In genomic region chr3:101676765-101677435, GRCh38 we compare ENCODE assay signal across 2 cellular contexts.
TF ChIP-seq lines count a peak whose summit lies in the region.

A gene with protein sequence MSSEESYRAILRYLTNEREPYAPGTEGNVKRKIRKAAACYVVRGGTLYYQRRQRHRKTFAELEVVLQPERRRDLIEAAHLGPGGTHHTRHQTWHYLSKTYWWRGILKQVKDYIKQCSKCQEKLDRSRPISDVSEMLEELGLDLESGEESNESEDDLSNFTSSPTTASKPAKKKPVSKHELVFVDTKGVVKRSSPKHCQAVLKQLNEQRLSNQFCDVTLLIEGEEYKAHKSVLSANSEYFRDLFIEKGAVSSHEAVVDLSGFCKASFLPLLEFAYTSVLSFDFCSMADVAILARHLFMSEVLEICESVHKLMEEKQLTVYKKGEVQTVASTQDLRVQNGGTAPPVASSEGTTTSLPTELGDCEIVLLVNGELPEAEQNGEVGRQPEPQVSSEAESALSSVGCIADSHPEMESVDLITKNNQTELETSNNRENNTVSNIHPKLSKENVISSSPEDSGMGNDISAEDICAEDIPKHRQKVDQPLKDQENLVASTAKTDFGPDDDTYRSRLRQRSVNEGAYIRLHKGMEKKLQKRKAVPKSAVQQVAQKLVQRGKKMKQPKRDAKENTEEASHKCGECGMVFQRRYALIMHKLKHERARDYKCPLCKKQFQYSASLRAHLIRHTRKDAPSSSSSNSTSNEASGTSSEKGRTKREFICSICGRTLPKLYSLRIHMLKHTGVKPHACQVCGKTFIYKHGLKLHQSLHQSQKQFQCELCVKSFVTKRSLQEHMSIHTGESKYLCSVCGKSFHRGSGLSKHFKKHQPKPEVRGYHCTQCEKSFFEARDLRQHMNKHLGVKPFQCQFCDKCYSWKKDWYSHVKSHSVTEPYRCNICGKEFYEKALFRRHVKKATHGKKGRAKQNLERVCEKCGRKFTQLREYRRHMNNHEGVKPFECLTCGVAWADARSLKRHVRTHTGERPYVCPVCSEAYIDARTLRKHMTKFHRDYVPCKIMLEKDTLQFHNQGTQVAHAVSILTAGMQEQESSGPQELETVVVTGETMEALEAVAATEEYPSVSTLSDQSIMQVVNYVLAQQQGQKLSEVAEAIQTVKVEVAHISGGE (minus strand): TSS chr3:101677132. CDS start chr3:101676914, 218 bp downstream.

TF ChIP-seq in WTC11, 78 proteins besides CTCF, POLR2A, EP300 and RAD21 (continued from another document and continues in another):
- TF ChIP-seq, protein P1, sequence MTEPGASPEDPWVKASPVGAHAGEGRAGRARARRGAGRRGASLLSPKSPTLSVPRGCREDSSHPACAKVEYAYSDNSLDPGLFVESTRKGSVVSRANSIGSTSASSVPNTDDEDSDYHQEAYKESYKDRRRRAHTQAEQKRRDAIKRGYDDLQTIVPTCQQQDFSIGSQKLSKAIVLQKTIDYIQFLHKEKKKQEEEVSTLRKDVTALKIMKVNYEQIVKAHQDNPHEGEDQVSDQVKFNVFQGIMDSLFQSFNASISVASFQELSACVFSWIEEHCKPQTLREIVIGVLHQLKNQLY (CRISPR knock-in tag; IDR thresholded peaks at IDR 0.05), result no peak
- TF ChIP-seq NR1H2 (CRISPR knock-in tag; IDR thresholded peaks at IDR 0.05), result no peak
- TF ChIP-seq USF1 (CRISPR knock-in tag; IDR thresholded peaks at IDR 0.05), result no peak; the same call in 1 of the 2 replicates
- no peak for TF ChIP-seq OVOL2 (CRISPR knock-in tag; IDR thresholded peaks at IDR 0.05; ENCODE audit: borderline replicate concordance)
- TF ChIP-seq ZNF281 (CRISPR knock-in tag; IDR thresholded peaks at IDR 0.05), result no peak
- TF ChIP-seq, protein P2, sequence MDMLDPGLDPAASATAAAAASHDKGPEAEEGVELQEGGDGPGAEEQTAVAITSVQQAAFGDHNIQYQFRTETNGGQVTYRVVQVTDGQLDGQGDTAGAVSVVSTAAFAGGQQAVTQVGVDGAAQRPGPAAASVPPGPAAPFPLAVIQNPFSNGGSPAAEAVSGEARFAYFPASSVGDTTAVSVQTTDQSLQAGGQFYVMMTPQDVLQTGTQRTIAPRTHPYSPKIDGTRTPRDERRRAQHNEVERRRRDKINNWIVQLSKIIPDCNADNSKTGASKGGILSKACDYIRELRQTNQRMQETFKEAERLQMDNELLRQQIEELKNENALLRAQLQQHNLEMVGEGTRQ (CRISPR knock-in tag; IDR thresholded peaks at IDR 0.05), result peak; percentile 33; the same call in 1 of the 2 replicates
- TF ChIP-seq, protein P3, sequence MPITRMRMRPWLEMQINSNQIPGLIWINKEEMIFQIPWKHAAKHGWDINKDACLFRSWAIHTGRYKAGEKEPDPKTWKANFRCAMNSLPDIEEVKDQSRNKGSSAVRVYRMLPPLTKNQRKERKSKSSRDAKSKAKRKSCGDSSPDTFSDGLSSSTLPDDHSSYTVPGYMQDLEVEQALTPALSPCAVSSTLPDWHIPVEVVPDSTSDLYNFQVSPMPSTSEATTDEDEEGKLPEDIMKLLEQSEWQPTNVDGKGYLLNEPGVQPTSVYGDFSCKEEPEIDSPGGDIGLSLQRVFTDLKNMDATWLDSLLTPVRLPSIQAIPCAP (CRISPR knock-in tag; IDR thresholded peaks at IDR 0.05), result no peak
- TF ChIP-seq ZNF263 (CRISPR knock-in tag; IDR thresholded peaks at IDR 0.05; ENCODE audit: low read depth), result no peak
- no peak for TF ChIP-seq KAT7 (CRISPR knock-in tag; IDR thresholded peaks at IDR 0.05; ENCODE audit: borderline replicate concordance)
- peak; percentile 75; the same call in 1 of the 2 replicates for TF ChIP-seq E2F4 (CRISPR knock-in tag; IDR thresholded peaks at IDR 0.05; ENCODE audit: borderline replicate concordance, low read depth)
- TF ChIP-seq, protein P4, sequence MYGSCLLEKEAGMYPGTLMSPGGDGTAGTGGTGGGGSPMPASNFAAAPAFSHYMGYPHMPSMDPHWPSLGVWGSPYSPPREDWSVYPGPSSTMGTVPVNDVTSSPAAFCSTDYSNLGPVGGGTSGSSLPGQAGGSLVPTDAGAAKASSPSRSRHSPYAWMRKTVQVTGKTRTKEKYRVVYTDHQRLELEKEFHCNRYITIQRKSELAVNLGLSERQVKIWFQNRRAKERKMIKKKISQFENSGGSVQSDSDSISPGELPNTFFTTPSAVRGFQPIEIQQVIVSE (CRISPR knock-in tag; IDR thresholded peaks at IDR 0.05; ENCODE audit: borderline replicate concordance), result no peak

TF ChIP-seq in HepG2, 621 proteins besides CTCF, POLR2A, EP300 and RAD21 (continued from another document and continues in another):
- TF ChIP-seq PRDM4 (CRISPR knock-in tag; IDR thresholded peaks at IDR 0.05; ENCODE audit: borderline replicate concordance) (no peak), ZNF746 (CRISPR knock-in tag; IDR thresholded peaks at IDR 0.05) (no peak), ZNF766 (CRISPR knock-in tag; IDR thresholded peaks at IDR 0.05; ENCODE audit: borderline replicate concordance) (no peak; the same call in 1 of the 2 replicates), ZNF652 (CRISPR knock-in tag; IDR thresholded peaks at IDR 0.05; ENCODE audit: borderline replicate concordance, low read depth) (no peak), ZNF749 (CRISPR knock-in tag; IDR thresholded peaks at IDR 0.05; ENCODE audit: borderline replicate concordance) (no peak), KLF11 (CRISPR knock-in tag; IDR thresholded peaks at IDR 0.05) (no peak; the same call in 1 of the 2 replicates), PRMT3 (CRISPR knock-in tag; IDR thresholded peaks at IDR 0.05; ENCODE audit: borderline replicate concordance, low read depth) (no peak), MLLT10 (CRISPR knock-in tag; IDR thresholded peaks at IDR 0.05) (no peak), NFKB2 (CRISPR knock-in tag; IDR thresholded peaks at IDR 0.05; ENCODE audit: borderline replicate concordance) (0 out of 2 replicates have a peak, but pooled peaks have one; percentile 54), U2AF1 (optimal IDR thresholded peaks at IDR 0.05; ENCODE audit: low read depth, low read length) (no peak), ZIK1 (CRISPR knock-in tag; IDR thresholded peaks at IDR 0.05; ENCODE audit: borderline replicate concordance, low read depth) (no peak), MXI1 (IDR thresholded peaks at IDR 0.05; ENCODE audit: borderline replicate concordance, low read depth, low read length) (peak; percentile 98; the same call in 2 of the 3 replicates), ESRRA (CRISPR knock-in tag; IDR thresholded peaks at IDR 0.05; ENCODE audit: low read depth) (no peak), TAF1 (CRISPR knock-in tag; IDR thresholded peaks at IDR 0.05) (peak; percentile 73), ZNF678 (CRISPR knock-in tag; IDR thresholded peaks at IDR 0.05) (no peak), NCOA5 (CRISPR knock-in tag; IDR thresholded peaks at IDR 0.05) (peak; percentile 17; the same call in 1 of the 2 replicates), ZNF281 (CRISPR knock-in tag; IDR thresholded peaks at IDR 0.05; ENCODE audit: borderline replicate concordance) (no peak; the same call in 1 of the 2 replicates), SYNCRIP (IDR thresholded peaks at IDR 0.05; ENCODE audit: insufficient read depth, low read depth, low read length) (no peak), IRX3 (CRISPR knock-in tag; IDR thresholded peaks at IDR 0.05; ENCODE audit: borderline replicate concordance, low read depth) (no peak), ZNF772 (CRISPR knock-in tag; IDR thresholded peaks at IDR 0.05) (no peak), CERS6 (CRISPR knock-in tag; IDR thresholded peaks at IDR 0.05) (no peak), POLR2G (IDR thresholded peaks at IDR 0.05; ENCODE audit: low read depth, low read length) (no peak), XBP1 (CRISPR knock-in tag; IDR thresholded peaks at IDR 0.05) (peak; percentile 62; the same call in 1 of the 2 replicates), HOXA9 (CRISPR knock-in tag; IDR thresholded peaks at IDR 0.05; ENCODE audit: borderline replicate concordance) (no peak), ARID2 (CRISPR knock-in tag; IDR thresholded peaks at IDR 0.05; ENCODE audit: borderline replicate concordance) (no peak), KLF9 (CRISPR knock-in tag; IDR thresholded peaks at IDR 0.05; ENCODE audit: low read depth) (no peak), JARID2 (CRISPR knock-in tag; IDR thresholded peaks at IDR 0.05; ENCODE audit: insufficient replicate concordance) (no peak), ZNF570 (CRISPR knock-in tag; IDR thresholded peaks at IDR 0.05; ENCODE audit: borderline replicate concordance) (no peak), ZNF383 (CRISPR knock-in tag; IDR thresholded peaks at IDR 0.05; ENCODE audit: borderline replicate concordance) (no peak), SRSF1 (optimal IDR thresholded peaks at IDR 0.05; ENCODE audit: low read depth, low read length) (no peak), ZMYM4 (CRISPR knock-in tag; IDR thresholded peaks at IDR 0.05) (peak; percentile 87), TOE1 (CRISPR knock-in tag; IDR thresholded peaks at IDR 0.05) (no peak; the same call in 1 of the 2 replicates), CBX1 (IDR thresholded peaks at IDR 0.05; ENCODE audit: low read depth) (peak; percentile 59), NFATC3 (CRISPR knock-in tag; IDR thresholded peaks at IDR 0.05) (no peak), SNRNP70 (IDR thresholded peaks at IDR 0.05; ENCODE audit: low read depth, low read length) (no peak), ZNF552 (CRISPR knock-in tag; IDR thresholded peaks at IDR 0.05; ENCODE audit: borderline replicate concordance) (no peak), SP2 (CRISPR knock-in tag; IDR thresholded peaks at IDR 0.05) (peak; percentile 87)
- TF ChIP-seq, protein P5, sequence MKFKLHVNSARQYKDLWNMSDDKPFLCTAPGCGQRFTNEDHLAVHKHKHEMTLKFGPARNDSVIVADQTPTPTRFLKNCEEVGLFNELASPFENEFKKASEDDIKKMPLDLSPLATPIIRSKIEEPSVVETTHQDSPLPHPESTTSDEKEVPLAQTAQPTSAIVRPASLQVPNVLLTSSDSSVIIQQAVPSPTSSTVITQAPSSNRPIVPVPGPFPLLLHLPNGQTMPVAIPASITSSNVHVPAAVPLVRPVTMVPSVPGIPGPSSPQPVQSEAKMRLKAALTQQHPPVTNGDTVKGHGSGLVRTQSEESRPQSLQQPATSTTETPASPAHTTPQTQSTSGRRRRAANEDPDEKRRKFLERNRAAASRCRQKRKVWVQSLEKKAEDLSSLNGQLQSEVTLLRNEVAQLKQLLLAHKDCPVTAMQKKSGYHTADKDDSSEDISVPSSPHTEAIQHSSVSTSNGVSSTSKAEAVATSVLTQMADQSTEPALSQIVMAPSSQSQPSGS (CRISPR knock-in tag; IDR thresholded peaks at IDR 0.05), result peak; percentile 91
- TF ChIP-seq, protein P6, sequence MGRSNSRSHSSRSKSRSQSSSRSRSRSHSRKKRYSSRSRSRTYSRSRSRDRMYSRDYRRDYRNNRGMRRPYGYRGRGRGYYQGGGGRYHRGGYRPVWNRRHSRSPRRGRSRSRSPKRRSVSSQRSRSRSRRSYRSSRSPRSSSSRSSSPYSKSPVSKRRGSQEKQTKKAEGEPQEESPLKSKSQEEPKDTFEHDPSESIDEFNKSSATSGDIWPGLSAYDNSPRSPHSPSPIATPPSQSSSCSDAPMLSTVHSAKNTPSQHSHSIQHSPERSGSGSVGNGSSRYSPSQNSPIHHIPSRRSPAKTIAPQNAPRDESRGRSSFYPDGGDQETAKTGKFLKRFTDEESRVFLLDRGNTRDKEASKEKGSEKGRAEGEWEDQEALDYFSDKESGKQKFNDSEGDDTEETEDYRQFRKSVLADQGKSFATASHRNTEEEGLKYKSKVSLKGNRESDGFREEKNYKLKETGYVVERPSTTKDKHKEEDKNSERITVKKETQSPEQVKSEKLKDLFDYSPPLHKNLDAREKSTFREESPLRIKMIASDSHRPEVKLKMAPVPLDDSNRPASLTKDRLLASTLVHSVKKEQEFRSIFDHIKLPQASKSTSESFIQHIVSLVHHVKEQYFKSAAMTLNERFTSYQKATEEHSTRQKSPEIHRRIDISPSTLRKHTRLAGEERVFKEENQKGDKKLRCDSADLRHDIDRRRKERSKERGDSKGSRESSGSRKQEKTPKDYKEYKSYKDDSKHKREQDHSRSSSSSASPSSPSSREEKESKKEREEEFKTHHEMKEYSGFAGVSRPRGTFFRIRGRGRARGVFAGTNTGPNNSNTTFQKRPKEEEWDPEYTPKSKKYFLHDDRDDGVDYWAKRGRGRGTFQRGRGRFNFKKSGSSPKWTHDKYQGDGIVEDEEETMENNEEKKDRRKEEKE (IDR thresholded peaks at IDR 0.05), result no peak
